Comparison of ENCODE assay signal across 8 cellular contexts in genomic region chr1:42462828-42463763, GRCh38. TPM values are rescaled to one million over a fixed set of nuclear protein-coding genes. Genes with fewer than 3 reads are reported as not detected.
DNase-seq lines count a peak whose midpoint lies in the region; ATAC-seq and TF ChIP-seq lines count a peak whose summit lies in the region.

CCDC30 (plus strand) TSS chr1:42463286; CDS start chr1:42480552, 17,266 bp downstream.

- DNase-seq in AML-193 (lab: John Stamatoyannopoulos, UW) (peak; percentile 90 to 92), GM19240 (ENCODE audit: insufficient read length, low spot score) (peak; percentile 70), NCI-H510A treated with DMSO at 0.1 percent for 48 hours (lab: John Stamatoyannopoulos, UW) (peak; percentile 97), colonic mucosa (peak; percentile 97), kidney glomerular epithelial cell (lab: John Stamatoyannopoulos, UW) (peak; percentile 98)
- peak; percentile 95 for DNase-seq in activated CD4-positive, alpha-beta T cell treated with anti-CD3 and anti-CD28 coated beads for 4 hours
- DNase-seq in stimulated activated CD4-positive, alpha-beta T cell treated with anti-CD3 and anti-CD28 coated beads, Interleukin-15, amount 100 ng/mL, for 48 hours (ENCODE audit: low read depth in 2 of 2) = peak; percentile 93 to 94

- no peaks in the 10 kb centered on the region for H3K9me3 ChIP-seq in colonic mucosa

- TF ChIP-seq CTCF in colonic mucosa (IDR thresholded peaks at IDR 0.05) = no peak

- no peaks in the 10 kb centered on the region for H3K4me1 ChIP-seq in colonic mucosa

- peak within 1 kb of the TSS; percentile 37 for H3K27ac ChIP-seq in colonic mucosa

- intact Hi-C loops in colonic mucosa (cut with DNase I) = loop anchor here (10.0 kb wide), 1 partner anchor 118 kb away; no protein-coding TSS in a partner anchor

- ATAC-seq in HG03442 (IDR thresholded peaks at IDR 0.05; ENCODE audit: unreplicated experiment) = peak; percentile 98

- peak within 1 kb of the TSS; percentile 83 for H3K4me3 ChIP-seq in colonic mucosa

- no peaks in the 10 kb centered on the region for H3K27me3 ChIP-seq in colonic mucosa

- peaks cover 4% of the 10 kb centered on the region for H3K36me3 ChIP-seq in colonic mucosa

- H3K9ac ChIP-seq in colonic mucosa (ENCODE audit: low read depth in 2 of 2, low read length in 2 of 2) = peak within 1 kb of the TSS; percentile 53 to 65

RNA-seq across cellular contexts. Expression of gene CCDC30, which starts in this region (rescaled TPM):
- total RNA-seq in colonic mucosa = 1 to 10 TPM; 1.5 to 1.8 TPM

Comparison
In these comparisons a context has a peak if more than half of its experiments do, and no peak if none do; other contexts are left out.
1. Peak in every context shown above with its lines: DNase-seq, ATAC-seq, H3K4me3 ChIP-seq and H3K27ac ChIP-seq.